27 cellular contexts compared by ENCODE assay signal in genomic region chr9:1761807-1762206, GRCh38.
"Had no signal": no experiment of that assay in that cellular context is flagged by ENCODE, and none has a peak within 500 bp of the region (broad histone marks: within the 10 kb centered on the region; RNA-seq: fewer than 3 reads in every experiment).

No MANE protein-coding gene starts in this region.

- DNase-seq: immature natural killer cell; kidney; left colon; left lung; lower lobe of right lung; mammary epithelial cell; mesenchymal stem cell; naive thymus-derived CD8-positive, alpha-beta T cell; nucleus accumbens; pancreas; posterior cingulate gyrus; retina; right cardiac atrium; sigmoid colon; small intestine; spleen; stimulated activated CD4-positive, alpha-beta T cell treated with anti-CD3 and anti-CD28 coated beads, Interleukin-4, amount 100 ng/mL, for 24 hours; stimulated activated naive CD4-positive, alpha-beta T cell; tibial artery; trophoblast cell; upper lobe of right lung had no signal

- ATAC-seq: left colon; left lung; lower lobe of right lung; naive thymus-derived CD8-positive, alpha-beta T cell; pancreas; right cardiac atrium; stimulated activated effector memory CD8-positive, alpha-beta T cell treated with anti-CD3 and anti-CD28 coated beads, Interleukin-12 subunit alpha, Interleukin-12 subunit beta, amount 100 ng/mL, for 72 hours; upper lobe of right lung had no signal

- FAIRE-seq: islet of Langerhans, kidney, pancreas, small intestine, urothelium cell line had no signal

- H3K27ac ChIP-seq: left lung, lower lobe of right lung, pancreas, prostate gland, sigmoid colon, spleen, suprapubic skin, thoracic aorta, tibial artery, upper lobe of right lung had no signal

- H3K4me1 ChIP-seq: left lung, lower lobe of right lung, pancreas, prostate gland, spleen, suprapubic skin, tibial artery, upper lobe of right lung had no signal

- H3K27me3 ChIP-seq: left lung, pancreas, sigmoid colon, spleen, suprapubic skin, tibial artery, upper lobe of right lung had no signal
